Comparison of ENCODE assay signal across 8 cellular contexts in genomic region chr2:27211241-27211942, GRCh38. TPM values are rescaled to one million over a fixed set of nuclear protein-coding genes. Genes with fewer than 3 reads are reported as not detected.
DNase-seq lines count a peak whose midpoint lies in the region; ATAC-seq and TF ChIP-seq lines count a peak whose summit lies in the region.

No MANE protein-coding gene starts in this region.

- H3K4me1 ChIP-seq in fibroblast of lung (ENCODE audit: control insufficient read depth, extremely low read depth, insufficient read depth, low read length) (peaks cover 4% of the 10 kb centered on the region), neuronal stem cell (ENCODE audit: control insufficient read depth in 2 of 2, insufficient read depth in 1 of 2, low read depth in 1 of 2, low read length in 2 of 2) (peaks cover 4 to 5% of the 10 kb centered on the region in 2 donors)

- peak overlapping the region; percentile 100 for H3K4me2 ChIP-seq in fibroblast of lung (ENCODE audit: extremely low read depth, insufficient read depth, low read length)
- peak overlapping the region; percentile 84 for H3K4me2 ChIP-seq in neuronal stem cell (ENCODE audit: insufficient read depth, low read length, poor library complexity, severe bottlenecking)

- H3K9me3 ChIP-seq in fibroblast of lung (ENCODE audit: control insufficient read depth, insufficient read depth, low read depth, low read length) (no peaks in the 10 kb centered on the region), neuronal stem cell (replicated peaks in 1 of 2; ENCODE audit: control insufficient read depth in 2 of 2, insufficient read depth in 1 of 2, low read depth in 1 of 2, low read length in 2 of 2) (no peaks in the 10 kb centered on the region)

- H4K91ac ChIP-seq in neuronal stem cell (ENCODE audit: low read depth, low read length, poor library complexity): no peak overlapping the region

- H2BK120ac ChIP-seq in neuronal stem cell (ENCODE audit: low read depth, low read length): no peak overlapping the region

- no peaks in the 10 kb centered on the region for H4K20me1 ChIP-seq in fibroblast of lung (ENCODE audit: control insufficient read depth, extremely low read depth, insufficient read depth, low read length)

- no peak overlapping the region for H2BK5ac ChIP-seq in neuronal stem cell (ENCODE audit: low read length)

- no peak overlapping the region for H3K14ac ChIP-seq in neuronal stem cell (ENCODE audit: low read length)

- DNase-seq in NCI-H1694 treated with DMSO at 0.1 percent for 48 hours (lab: John Stamatoyannopoulos, UW): peak; percentile 76
- DNase-seq in NCI-H1694 (lab: John Stamatoyannopoulos, UW): no peak
- peak; percentile 5 for DNase-seq in SK-MEL-5 (ENCODE audit: low read depth, low spot score)
- no peak for DNase-seq in fibroblast of lung (ENCODE audit: low read depth in 2 of 2)
- no peak for DNase-seq in neuronal stem cell (ENCODE audit: low spot score)
- DNase-seq in NCI-H128 (lab: John Stamatoyannopoulos, UW; ENCODE audit: unreplicated experiment): no peak

- no peak overlapping the region for H3K23ac ChIP-seq in neuronal stem cell (ENCODE audit: low read depth, low read length, poor library complexity)

- H2AK5ac ChIP-seq in neuronal stem cell (ENCODE audit: low read depth, low read length): no peak overlapping the region

- ATAC-seq in HG03064 (IDR thresholded peaks at IDR 0.05; ENCODE audit: low read depth, unreplicated experiment) (peak; percentile 7), GM21381 (IDR thresholded peaks at IDR 0.05; ENCODE audit: unreplicated experiment) (no peak)

- H3K9ac ChIP-seq in fibroblast of lung (ENCODE audit: insufficient read depth, low read length): peak overlapping the region; percentile 98
- peak overlapping the region; percentile 82 for H3K9ac ChIP-seq in neuronal stem cell (ENCODE audit: low read depth, low read length, poor library complexity)

- no peak for TF ChIP-seq CTCF in fibroblast of lung (conservative IDR thresholded peaks at IDR 0.05 in 1 of 2, IDR thresholded peaks at IDR 0.05 in 1 of 2; ENCODE audit: low read depth in 1 of 2, low read length in 2 of 2)

- no peaks in the 10 kb centered on the region for H3K27me3 ChIP-seq in fibroblast of lung (ENCODE audit: control insufficient read depth, insufficient read depth, low read length)
- H3K27me3 ChIP-seq in neuronal stem cell (ENCODE audit: control insufficient read depth in 3 of 3, insufficient read depth in 3 of 3, low read depth in 1 of 3, low read length in 3 of 3): no peaks in the 10 kb centered on the region

- H4K8ac ChIP-seq in neuronal stem cell (ENCODE audit: low read depth, low read length): no peak overlapping the region

- in situ Hi-C loops in SK-MEL-5 (cut with HindIII; ENCODE audit: low pct_unique_long_range_greater_than_20kb, low sequenced_read_pairs): no loop called here

- no peak overlapping the region for H2BK15ac ChIP-seq in neuronal stem cell (ENCODE audit: low read length)

- H2AFZ ChIP-seq in fibroblast of lung (ENCODE audit: low read length) (peak overlapping the region; percentile 93), neuronal stem cell (ENCODE audit: low read length) (peak overlapping the region; percentile 100)

- H3K79me1 ChIP-seq in neuronal stem cell (ENCODE audit: low read depth, low read length): peaks cover 8% of the 10 kb centered on the region

- H3K4me3 ChIP-seq in fibroblast of lung (replicated peaks in 1 of 4; ENCODE audit: control extremely low read depth in 1 of 4, insufficient read depth in 1 of 4, low read depth in 3 of 4, low read length in 4 of 4) (peak overlapping the region; percentile 64 to 94 (median 80)), neuronal stem cell (ENCODE audit: low read length in 2 of 2) (peak overlapping the region; percentile 86 to 97)

- H3K27ac ChIP-seq in fibroblast of lung (ENCODE audit: insufficient read depth, low read length) (peak overlapping the region; percentile 34), neuronal stem cell (replicated peaks; ENCODE audit: low read length) (peak overlapping the region; percentile 55)

- peaks cover 6% of the 10 kb centered on the region for H3K79me2 ChIP-seq in fibroblast of lung (ENCODE audit: control insufficient read depth, insufficient read depth, low read length)

- H3K36me3 ChIP-seq in fibroblast of lung (ENCODE audit: control insufficient read depth, insufficient read depth, low read length) (peaks cover 7% of the 10 kb centered on the region), neuronal stem cell (replicated peaks in 1 of 2; ENCODE audit: control insufficient read depth in 2 of 2, insufficient read depth in 2 of 2, low read length in 2 of 2) (peaks cover 19 to 69% of the 10 kb centered on the region in 2 donors)

- no CpG with 5 or more reads among the region's 48 CpGs for WGBS in neuronal stem cell (ENCODE audit: extremely low coverage in 2 of 2, insufficient read length in 2 of 2, insufficient replicate concordance in 1 of 2), 2 donors

- peak overlapping the region; percentile 31 for H3K18ac ChIP-seq in neuronal stem cell (ENCODE audit: low read length)

- H2BK12ac ChIP-seq in neuronal stem cell (ENCODE audit: low read length): no peak overlapping the region

- H3K4ac ChIP-seq in neuronal stem cell (ENCODE audit: low read length): no peak overlapping the region

RNA-seq across cellular contexts. Expression of gene ATRAID, which starts 0.4 kb away (rescaled TPM):
- total RNA-seq in SK-MEL-5 (2014; rRNA removed; shearing (Covaris generic)): 372 and 405 TPM in 2 replicates
- 342 and 527 TPM in 2 replicates for polyA plus RNA-seq in SK-MEL-5 (2015; cell fraction: cytosol; rRNA removed)
- polyA plus RNA-seq in SK-MEL-5 (2015; cell fraction: nucleus; rRNA removed): 123 and 178 TPM in 2 replicates
- 202 and 235 TPM in 2 replicates for total RNA-seq in fibroblast of lung
- polyA plus RNA-seq in fibroblast of lung: 176 and 238 TPM in 2 replicates
- polyA plus RNA-seq in fibroblast of lung (2012): 127 and 171 TPM in 2 replicates
- 47.3 and 57.7 TPM in 2 replicates for polyA minus RNA-seq in fibroblast of lung (ENCODE audit: low replicate concordance)
- 159 TPM for polyA plus RNA-seq in neuronal stem cell (2013, experiment 1 of 2)
- polyA plus RNA-seq in neuronal stem cell (2013, experiment 2 of 2): 154 TPM

RNA-seq across cellular contexts. Expression of gene SLC5A6, which starts 0.7 kb away (rescaled TPM):
- total RNA-seq in SK-MEL-5 (2014; rRNA removed; shearing (Covaris generic)): 87.1 and 89.2 TPM in 2 replicates
- 151 and 176 TPM in 2 replicates for polyA plus RNA-seq in SK-MEL-5 (2015; cell fraction: cytosol; rRNA removed)
- polyA plus RNA-seq in SK-MEL-5 (2015; cell fraction: nucleus; rRNA removed): 663 and 816 TPM in 2 replicates
- 13.9 and 18.5 TPM in 2 replicates for total RNA-seq in fibroblast of lung
- polyA plus RNA-seq in fibroblast of lung: 11.5 and 21.0 TPM in 2 replicates
- polyA plus RNA-seq in fibroblast of lung (2012): 10.8 and 17.9 TPM in 2 replicates
- polyA minus RNA-seq in fibroblast of lung (ENCODE audit: low replicate concordance): 59.2 and 144 TPM in 2 replicates
- polyA plus RNA-seq in neuronal stem cell (2013, experiment 1 of 2): 29.5 TPM
- 28.8 TPM for polyA plus RNA-seq in neuronal stem cell (2013, experiment 2 of 2)

RNA-seq across cellular contexts. Expression of gene CAD, which starts 5.8 kb away (rescaled TPM):
- 37.0 and 38.3 TPM in 2 replicates for total RNA-seq in SK-MEL-5 (2014; rRNA removed; shearing (Covaris generic))
- 102 and 105 TPM in 2 replicates for polyA plus RNA-seq in SK-MEL-5 (2015; cell fraction: cytosol; rRNA removed)
- 200 and 235 TPM in 2 replicates for polyA plus RNA-seq in SK-MEL-5 (2015; cell fraction: nucleus; rRNA removed)
- 32.0 and 33.1 TPM in 2 replicates for total RNA-seq in fibroblast of lung
- 11.9 and 21.5 TPM in 2 replicates for polyA plus RNA-seq in fibroblast of lung
- 21.1 and 38.1 TPM in 2 replicates for polyA plus RNA-seq in fibroblast of lung (2012)
- 263 and 560 TPM in 2 replicates for polyA minus RNA-seq in fibroblast of lung (ENCODE audit: low replicate concordance)
- polyA plus RNA-seq in neuronal stem cell (2013, experiment 1 of 2): 16.3 TPM
- polyA plus RNA-seq in neuronal stem cell (2013, experiment 2 of 2): 16.0 TPM

RNA-seq across cellular contexts. Expression of gene SLC30A3, which starts 51.5 kb away (rescaled TPM):
- 0.24 and 1.2 TPM in 2 replicates for total RNA-seq in SK-MEL-5 (2014; rRNA removed; shearing (Covaris generic))
- polyA plus RNA-seq in SK-MEL-5 (2015; cell fraction: cytosol; rRNA removed): 4.3 and 4.9 TPM in 2 replicates
- polyA plus RNA-seq in SK-MEL-5 (2015; cell fraction: nucleus; rRNA removed): 8.1 and 8.5 TPM in 2 replicates
- total RNA-seq in fibroblast of lung: under 0.01 TPM in 1 of 2 replicates, not detected in the other
- polyA plus RNA-seq in fibroblast of lung: 0.12 and 0.38 TPM in 2 replicates
- 0.27 and 0.73 TPM in 2 replicates for polyA plus RNA-seq in fibroblast of lung (2012)
- 0.79 and 4.2 TPM in 2 replicates for polyA minus RNA-seq in fibroblast of lung (ENCODE audit: low replicate concordance)
- polyA plus RNA-seq in neuronal stem cell (2013, experiment 1 of 2): 1.2 TPM
- 1.3 TPM for polyA plus RNA-seq in neuronal stem cell (2013, experiment 2 of 2)

Comparison
In these comparisons a context has a peak if more than half of its experiments do, and no peak if none do; other contexts are left out.
1. DNase-seq: peak in NCI-H1694 treated with DMSO at 0.1 percent for 48 hours (single experiment) and SK-MEL-5 (single experiment); none in NCI-H1694 (single experiment), fibroblast of lung (0 of 2), neuronal stem cell (single experiment) and NCI-H128 (single experiment).